ENCODE assay signal across 13 cellular contexts in genomic region chr2:3633089-3633981, GRCh38. TPM values are rescaled to one million over a fixed set of nuclear protein-coding genes. Genes with fewer than 3 reads are reported as not detected.
A peak's percentile ranks its signal among the peaks of the same experiment; 100 is the strongest.
DNase-seq lines count a peak whose midpoint lies in the region; ATAC-seq, FAIRE-seq and TF ChIP-seq lines count a peak whose summit lies in the region.
"Had no signal": no experiment of that assay in that cellular context is flagged by ENCODE, and none has a peak within 500 bp of the region (broad histone marks: within the 10 kb centered on the region; RNA-seq: fewer than 3 reads in every experiment).

No MANE protein-coding gene starts in this region.

- H3K9ac ChIP-seq in IMR-90 (ENCODE audit: low read depth, low read length) (no peak overlapping the region), keratinocyte (ENCODE audit: control insufficient read depth, extremely low read depth, insufficient read depth, low read length) (no peak overlapping the region)

- DNase-seq in AG10803 (ENCODE audit: low read depth) (peak; percentile 12), IMR-90 (peak; percentile 81), SHP77 treated with DMSO at 0.1 percent for 48 hours (lab: John Stamatoyannopoulos, UW) (peak; percentile 77), keratinocyte (ENCODE audit: low read depth, low spot score) (peak; percentile 73), CD14-positive monocyte (ENCODE audit: low spot score) (no peak)
- DNase-seq: amniotic stem cell, lower lobe of right lung, MM.1S, right lobe of liver had no signal

- no peaks in the 10 kb centered on the region for H3K79me2 ChIP-seq in keratinocyte (ENCODE audit: control insufficient read depth, insufficient read depth, low read length)

- no peak overlapping the region for H3K14ac ChIP-seq in IMR-90 (replicated peaks; ENCODE audit: low read depth, low read length)

- no peak overlapping the region for H3K27ac ChIP-seq in IMR-90 (ENCODE audit: insufficient read depth, low read length)
- H3K27ac ChIP-seq in keratinocyte (ENCODE audit: control insufficient read depth, insufficient read depth, low read length) = no peak overlapping the region
- H3K27ac ChIP-seq: lower lobe of right lung, right lobe of liver had no signal

- H3K36me3 ChIP-seq in IMR-90 (ENCODE audit: control insufficient read depth, insufficient read depth, low read length) = no peaks in the 10 kb centered on the region
- no peaks in the 10 kb centered on the region for H3K36me3 ChIP-seq in keratinocyte (ENCODE audit: control insufficient read depth in 2 of 2, extremely low read depth in 1 of 2, insufficient read depth in 2 of 2, low read length in 2 of 2)
- H3K36me3 ChIP-seq: lower lobe of right lung, right lobe of liver had no signal

- TF ChIP-seq CTCF in AG10803 (conservative IDR thresholded peaks at IDR 0.05; ENCODE audit: low read length) = no peak
- TF ChIP-seq CTCF in IMR-90 (conservative IDR thresholded peaks at IDR 0.05; ENCODE audit: low read depth, low read length) = no peak
- no peak for TF ChIP-seq CTCF in keratinocyte (optimal IDR thresholded peaks at IDR 0.05 in 1 of 3, IDR thresholded peaks at IDR 0.05 in 1 of 3, conservative IDR thresholded peaks at IDR 0.05 in 1 of 3; ENCODE audit: extremely low read depth in 1 of 3, insufficient read depth in 2 of 3, low read length in 3 of 3)
- TF ChIP-seq CTCF in CD14-positive monocyte (IDR thresholded peaks at IDR 0.05) = no peak

- peak overlapping the region; percentile 33 for H2AFZ ChIP-seq in IMR-90 (replicated peaks; ENCODE audit: low read length, poor library complexity)
- H2AFZ ChIP-seq in keratinocyte (ENCODE audit: control insufficient read depth, low read length) = no peak overlapping the region

- H2BK120ac ChIP-seq in IMR-90 (ENCODE audit: low read depth, low read length) = no peak overlapping the region

- H3K4me2 ChIP-seq in IMR-90 (ENCODE audit: low read depth, low read length) (no peak overlapping the region), keratinocyte (ENCODE audit: control insufficient read depth, extremely low read depth, insufficient read depth, low read depth, low read length) (no peak overlapping the region)

- no peaks in the 10 kb centered on the region for H4K20me1 ChIP-seq in IMR-90 (ENCODE audit: insufficient read depth, low read length)
- no peaks in the 10 kb centered on the region for H4K20me1 ChIP-seq in keratinocyte (ENCODE audit: control insufficient read depth, extremely low read depth, insufficient read depth, low read length)

- no peaks in the 10 kb centered on the region for H3K4me1 Mint-ChIP-seq in CD14-positive monocyte

- H3K27me3 Mint-ChIP-seq in CD14-positive monocyte (ENCODE audit: low read depth in 3 of 3) = peaks cover 2 to 9% (median 3%) of the 10 kb centered on the region in 3 donors
- H3K27me3 Mint-ChIP-seq: CD4-positive, alpha-beta T cell had no signal

- no peak for TF ChIP-seq POLR2A in IMR-90 (IDR thresholded peaks at IDR 0.05; ENCODE audit: low read depth, low read length)

- H4K8ac ChIP-seq in IMR-90 (ENCODE audit: low read depth in 2 of 2, low read length in 2 of 2) = no peak overlapping the region

- no peak overlapping the region for H2BK20ac ChIP-seq in IMR-90 (ENCODE audit: low read depth, low read length)

- no peaks in the 10 kb centered on the region for H3K36me3 Mint-ChIP-seq in CD14-positive monocyte

- TF ChIP-seq RAD21 in IMR-90 (IDR thresholded peaks at IDR 0.05; ENCODE audit: low read length) = no peak

- no peaks in the 10 kb centered on the region for H3K79me1 ChIP-seq in IMR-90 (ENCODE audit: low read depth in 1 of 2, low read length in 2 of 2)

- no peak overlapping the region for H3K4ac ChIP-seq in IMR-90 (ENCODE audit: low read depth, low read length)

- intact Hi-C loops in IMR-90 (cut with micrococcal nuclease) = loop anchor here (5.0 kb wide), 1 partner anchor 36 kb away; the partner anchor contains the start of gene COLEC11
- intact Hi-C loops in CD14-positive monocyte (cut with micrococcal nuclease) = no loop called here

- dilution Hi-C loops in IMR-90 (cut with HindIII; ENCODE audit: low sequenced_read_pairs, unreplicated experiment) = no loop called here
- dilution Hi-C loops in keratinocyte (cut with MboI; ENCODE audit: extremely low pct_ligation_motif_present, low sequenced_read_pairs) = no loop called here

- WGBS in IMR-90 (ENCODE audit: extremely low coverage in 2 of 2, insufficient read length in 1 of 2), 2 experiments = 92% methylated on average over 11 of the region's 33 CpGs; no CpG with 5 or more reads in 1 of the 2 experiments

- no peak overlapping the region for H2BK15ac ChIP-seq in IMR-90 (ENCODE audit: low read depth, low read length)

- H3K18ac ChIP-seq in IMR-90 (ENCODE audit: low read depth, low read length) = no peak overlapping the region

- H2BK5ac ChIP-seq in IMR-90 (ENCODE audit: low read depth, low read length, poor library complexity, severe bottlenecking) = no peak overlapping the region

- H3K9me3 Mint-ChIP-seq in CD14-positive monocyte = no peaks in the 10 kb centered on the region
- H3K9me3 Mint-ChIP-seq: CD4-positive, alpha-beta T cell had no signal

- in situ Hi-C loops in IMR-90 (cut with MboI; ENCODE audit: low sequenced_read_pairs) = no loop called here

- H2AK9ac ChIP-seq in IMR-90 (replicated peaks; ENCODE audit: low read depth, low read length, poor library complexity) = no peak overlapping the region

- ATAC-seq in IMR-90 (ENCODE audit: low read depth) (peak; percentile 49), HG02938 (IDR thresholded peaks at IDR 0.05; ENCODE audit: unreplicated experiment) (no peak), GM18517 (IDR thresholded peaks at IDR 0.05; ENCODE audit: unreplicated experiment) (no peak), GM19324 (IDR thresholded peaks at IDR 0.05; ENCODE audit: low FRiP score, unreplicated experiment) (no peak)
- ATAC-seq: lower lobe of right lung, right lobe of liver had no signal

- H3K9me1 ChIP-seq in IMR-90 (ENCODE audit: insufficient read depth, low read length) (no peaks in the 10 kb centered on the region), keratinocyte (ENCODE audit: control insufficient read depth, extremely low read depth, insufficient read depth, low read length) (no peaks in the 10 kb centered on the region)

- H3K27me3 ChIP-seq in IMR-90 (ENCODE audit: control insufficient read depth, insufficient read depth, low read length) (peaks cover 9% of the 10 kb centered on the region; the same call in 1 of the 2 replicates), keratinocyte (ENCODE audit: control insufficient read depth, extremely low read depth, insufficient read depth, low read length) (peaks cover 10% of the 10 kb centered on the region)
- H3K27me3 ChIP-seq: right lobe of liver had no signal

- H3K4me1 ChIP-seq in IMR-90 (ENCODE audit: control insufficient read depth, insufficient read depth, low read length) = peaks cover 2% of the 10 kb centered on the region; the same call in 1 of the 2 replicates
- H3K4me1 ChIP-seq in keratinocyte (ENCODE audit: control insufficient read depth, extremely low read depth, insufficient read depth, low read length) = peaks cover 12% of the 10 kb centered on the region
- H3K4me1 ChIP-seq: lower lobe of right lung, right lobe of liver had no signal

- CTCF ChIA-PET in IMR-90 (lab: Yijun Ruan, JAX) = no interaction called here

- no peak overlapping the region for H3K4me3 ChIP-seq in AG10803 (ENCODE audit: low read length)
- H3K4me3 ChIP-seq in IMR-90 (ENCODE audit: insufficient read depth, low read depth, low read length) = no peak overlapping the region
- no peak overlapping the region for H3K4me3 ChIP-seq in keratinocyte (ENCODE audit: control insufficient read depth in 2 of 3, extremely low read depth in 1 of 3, insufficient read depth in 2 of 3, low read depth in 1 of 3, low read length in 3 of 3)
- H3K4me3 ChIP-seq: lower lobe of right lung, right lobe of liver had no signal

- peak; percentile 98 for FAIRE-seq in keratinocyte (lab: Jason Lieb, UNC)

- H3K27ac Mint-ChIP-seq in CD14-positive monocyte = peak overlapping the region in 1 of 7 donors; percentile 18
- H3K27ac Mint-ChIP-seq: CD4-positive, alpha-beta T cell had no signal

- no TSS peak for BruUV-seq in IMR-90 (replicated peaks; lab: Mats Ljungman, UMichigan)

- H3K23ac ChIP-seq in IMR-90 (ENCODE audit: low read depth, low read length) = no peak overlapping the region

- H3K4me3 Mint-ChIP-seq in CD14-positive monocyte = no peak overlapping the region
- H3K4me3 Mint-ChIP-seq: CD4-positive, alpha-beta T cell had no signal

- no peak overlapping the region for H4K91ac ChIP-seq in IMR-90 (ENCODE audit: insufficient read depth, low read depth, low read length)

- no peak overlapping the region for H4K5ac ChIP-seq in IMR-90 (ENCODE audit: low read depth, low read length)

- H2AK5ac ChIP-seq in IMR-90 (ENCODE audit: low read depth, low read length) = peak overlapping the region; percentile 24; the same call in 1 of the 2 replicates

- POLR2A ChIA-PET in IMR-90 (lab: Charles Lee; ENCODE audit: unreplicated experiment) = interaction anchor here (0.5 kb wide), 1 partner anchor 12 kb away, joined by 7 read pairs; no protein-coding TSS in a partner anchor

- no peak overlapping the region for H3K56ac ChIP-seq in IMR-90 (ENCODE audit: extremely low read depth, insufficient read depth, low read length)

- H3K9me3 ChIP-seq in IMR-90 (ENCODE audit: control insufficient read depth, insufficient read depth, low read length) (no peaks in the 10 kb centered on the region), keratinocyte (ENCODE audit: control insufficient read depth, low read depth, low read length) (no peaks in the 10 kb centered on the region)
- H3K9me3 ChIP-seq: lower lobe of right lung, right lobe of liver had no signal

RNA-seq across cellular contexts. Expression of gene ALLC, which starts 24.7 kb away (rescaled TPM):
- total RNA-seq in IMR-90 (2012; rRNA removed) = not detected in 2 replicates
- polyA plus RNA-seq in IMR-90 (2012; rRNA removed) = not detected in 2 replicates
- not detected in 2 replicates for polyA plus RNA-seq in IMR-90 (2012; cell fraction: cytosol; rRNA removed)
- not detected in 2 replicates for polyA plus RNA-seq in IMR-90 (2012; cell fraction: nucleus; rRNA removed; ENCODE audit: low replicate concordance)
- polyA plus RNA-seq in keratinocyte = not detected in 3 replicates
- polyA plus RNA-seq in keratinocyte (2011; ENCODE audit: low read depth) = not detected
- polyA plus RNA-seq in keratinocyte (2011; cell fraction: cytosol; rRNA removed) = not detected in 2 replicates
- not detected in 2 replicates for polyA plus RNA-seq in keratinocyte (2011; cell fraction: nucleus; rRNA removed)
- polyA plus RNA-seq in keratinocyte (2012; ENCODE audit: low replicate concordance) = not detected in 2 replicates
- polyA minus RNA-seq in keratinocyte = not detected in 3 replicates
- polyA minus RNA-seq in keratinocyte (2011; cell fraction: cytosol; rRNA and poly(A)+ RNA removed) = not detected
- not detected in 2 replicates for polyA minus RNA-seq in keratinocyte (2011; cell fraction: nucleus; rRNA and poly(A)+ RNA removed)
- not detected for polyA plus RNA-seq in CD14-positive monocyte
- total RNA-seq: CD4-positive, alpha-beta T cell; lower lobe of right lung had no signal

RNA-seq across cellular contexts. Expression of gene COLEC11, which starts 38.4 kb away (rescaled TPM):
- total RNA-seq in IMR-90 (2012; rRNA removed) = under 0.01 and 0.28 TPM in 2 replicates
- 0.24 and 0.55 TPM in 2 replicates for polyA plus RNA-seq in IMR-90 (2012; rRNA removed)
- 0.34 and 0.45 TPM in 2 replicates for polyA plus RNA-seq in IMR-90 (2012; cell fraction: cytosol; rRNA removed)
- polyA plus RNA-seq in IMR-90 (2012; cell fraction: nucleus; rRNA removed; ENCODE audit: low replicate concordance) = 0.12 TPM in 1 of 2 replicates, not detected in the other
- polyA plus RNA-seq in keratinocyte = not detected in 3 replicates
- not detected for polyA plus RNA-seq in keratinocyte (2011; ENCODE audit: low read depth)
- not detected in 2 replicates for polyA plus RNA-seq in keratinocyte (2011; cell fraction: cytosol; rRNA removed)
- not detected in 2 replicates for polyA plus RNA-seq in keratinocyte (2011; cell fraction: nucleus; rRNA removed)
- 0.58 TPM in 1 of 2 replicates, not detected in the other for polyA plus RNA-seq in keratinocyte (2012; ENCODE audit: low replicate concordance)
- not detected in 3 replicates for polyA minus RNA-seq in keratinocyte
- polyA minus RNA-seq in keratinocyte (2011; cell fraction: cytosol; rRNA and poly(A)+ RNA removed) = not detected
- polyA minus RNA-seq in keratinocyte (2011; cell fraction: nucleus; rRNA and poly(A)+ RNA removed) = not detected in 2 replicates
- not detected for polyA plus RNA-seq in CD14-positive monocyte

RNA-seq across cellular contexts. Expression of gene RPS7, which starts 58.3 kb away (rescaled TPM):
- 3,111 and 3,387 TPM in 2 replicates for total RNA-seq in IMR-90 (2012; rRNA removed)
- polyA plus RNA-seq in IMR-90 (2012; rRNA removed) (1,199 and 1,260 TPM in 2 replicates), keratinocyte (1,344 to 1,663 TPM (median 1,410 TPM) in 3 replicates), CD14-positive monocyte (100 to 1,000 TPM; 510 to 608 TPM)
- polyA plus RNA-seq in IMR-90 (2012; cell fraction: cytosol; rRNA removed) = 1,489 and 3,890 TPM in 2 replicates
- 261 and 727 TPM in 2 replicates for polyA plus RNA-seq in IMR-90 (2012; cell fraction: nucleus; rRNA removed; ENCODE audit: low replicate concordance)
- polyA plus RNA-seq in keratinocyte (2011; ENCODE audit: low read depth) = 2,676 TPM
- 1,277 and 1,596 TPM in 2 replicates for polyA plus RNA-seq in keratinocyte (2011; cell fraction: cytosol; rRNA removed)
- polyA plus RNA-seq in keratinocyte (2011; cell fraction: nucleus; rRNA removed) = 448 and 562 TPM in 2 replicates
- 1,543 and 1,827 TPM in 2 replicates for polyA plus RNA-seq in keratinocyte (2012; ENCODE audit: low replicate concordance)
- 206 to 287 TPM (median 219 TPM) in 3 replicates for polyA minus RNA-seq in keratinocyte
- polyA minus RNA-seq in keratinocyte (2011; cell fraction: cytosol; rRNA and poly(A)+ RNA removed) = 708 TPM
- 96.9 and 117 TPM in 2 replicates for polyA minus RNA-seq in keratinocyte (2011; cell fraction: nucleus; rRNA and poly(A)+ RNA removed)
